In the genomic region with DNA sequence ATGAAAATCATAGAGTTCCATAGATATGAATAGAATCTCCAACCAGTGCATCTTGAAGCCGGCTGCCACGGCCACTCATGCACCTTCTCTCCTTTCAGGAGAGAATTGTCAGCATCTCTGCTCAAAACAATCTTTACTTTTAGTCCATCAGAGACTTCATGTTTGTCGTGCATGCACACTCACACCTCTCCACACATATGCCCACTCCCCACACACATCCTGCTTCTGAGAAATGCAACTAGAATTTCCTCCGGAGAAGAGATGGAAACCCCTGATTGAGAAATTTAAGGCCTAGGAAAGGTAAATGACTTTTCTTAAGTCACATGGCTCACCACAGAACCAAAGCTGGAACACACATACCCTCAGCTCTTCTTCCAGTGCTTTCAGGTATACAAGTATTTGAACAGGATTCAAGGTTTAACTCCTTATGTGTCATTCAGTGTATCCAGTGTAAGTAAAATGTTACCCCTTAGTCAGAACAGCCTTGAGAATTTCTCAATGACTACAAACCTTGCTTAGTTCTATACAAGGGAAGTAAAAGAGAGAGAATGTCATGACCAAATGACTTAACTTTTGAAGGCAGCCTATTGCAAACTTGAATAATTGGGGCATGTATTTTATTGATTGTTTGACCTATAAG, we compare ENCODE assay signal across 17 cellular contexts.
"Had no signal": no experiment of that assay in that cellular context is flagged by ENCODE, and none has a peak within 500 bp of the region (broad histone marks: within the 10 kb centered on the region; RNA-seq: fewer than 3 reads in every experiment).

No MANE protein-coding gene starts in this region.

- DNase-seq: activated naive CD4-positive, alpha-beta T cell treated with anti-CD3 and anti-CD28 coated beads, Interleukin-2, amount 10 ng/mL, durations not matched to agents 7 days and 5 days; cerebellar nuclear complex; cortex of kidney; gastrocnemius medialis; head of caudate nucleus; kidney; midbrain; right cardiac atrium; stimulated activated CD4-positive, alpha-beta T cell treated with anti-CD3 and anti-CD28 coated beads, Interleukin-2, amount 100 ng/mL, for 48 hours; upper lobe of right lung had no signal

- H3K4me3 ChIP-seq: gastrocnemius medialis, lung, skin epidermis, upper lobe of right lung had no signal

- H3K27ac Mint-ChIP-seq: activated naive CD4-positive, alpha-beta T cell treated with anti-CD3 and anti-CD28 coated beads, Interleukin-2, amount 10 ng/mL, durations not matched to agents 7 days and 5 days; T-helper 1 cell treated with Interleukin-12 subunit alpha and Interleukin-12 subunit beta and Interleukin-4 antibody, amounts not matched to agents 30 μg/mL and 1 μg/mL, for 36 hours had no signal

- H3K4me3 Mint-ChIP-seq: activated naive CD4-positive, alpha-beta T cell treated with anti-CD3 and anti-CD28 coated beads, Interleukin-2, amount 10 ng/mL, durations not matched to agents 7 days and 5 days; neural crest cell; T-helper 1 cell treated with Interleukin-12 subunit alpha and Interleukin-12 subunit beta and Interleukin-4 antibody, amounts not matched to agents 30 μg/mL and 1 μg/mL, for 36 hours had no signal

- H3K9me3 ChIP-seq: gastrocnemius medialis, upper lobe of right lung had no signal

- H3K4me1 ChIP-seq: gastrocnemius medialis had no signal

- H3K36me3 ChIP-seq: gastrocnemius medialis, upper lobe of right lung had no signal

- H3K27me3 ChIP-seq: gastrocnemius medialis, upper lobe of right lung had no signal

- H3K36me3 Mint-ChIP-seq: activated naive CD4-positive, alpha-beta T cell treated with anti-CD3 and anti-CD28 coated beads, Interleukin-2, amount 10 ng/mL, durations not matched to agents 7 days and 5 days had no signal

- ATAC-seq: gastrocnemius medialis, left lobe of liver, right cardiac atrium, upper lobe of right lung had no signal

- H3K9me3 Mint-ChIP-seq: activated naive CD4-positive, alpha-beta T cell treated with anti-CD3 and anti-CD28 coated beads, Interleukin-2, amount 10 ng/mL, durations not matched to agents 7 days and 5 days; neural crest cell; T-helper 1 cell treated with Interleukin-12 subunit alpha and Interleukin-12 subunit beta and Interleukin-4 antibody, amounts not matched to agents 30 μg/mL and 1 μg/mL, for 36 hours had no signal

- H3K4me1 Mint-ChIP-seq: activated naive CD4-positive, alpha-beta T cell treated with anti-CD3 and anti-CD28 coated beads, Interleukin-2, amount 10 ng/mL, durations not matched to agents 7 days and 5 days; neural crest cell had no signal

- H3K27ac ChIP-seq: gastrocnemius medialis, skin epidermis, upper lobe of right lung had no signal

- FAIRE-seq: bronchial epithelial cell, endometrium, kidney had no signal
